ENCODE assay signal across 17 cellular contexts in genomic region chr11:61875698-61876097, GRCh38. TPM values are rescaled to one million over a fixed set of nuclear protein-coding genes. Genes with fewer than 3 reads are reported as not detected.
DNase-seq lines count a peak whose midpoint lies in the region; ATAC-seq, FAIRE-seq and TF ChIP-seq lines count a peak whose summit lies in the region.
"Had no signal": no experiment of that assay in that cellular context is flagged by ENCODE, and none has a peak within 500 bp of the region (broad histone marks: within the 10 kb centered on the region; RNA-seq: fewer than 3 reads in every experiment).

No MANE protein-coding gene starts in this region.

- no peak overlapping the region for H4K8ac ChIP-seq in IMR-90 (ENCODE audit: low read depth in 2 of 2, low read length in 2 of 2)

- H3K14ac ChIP-seq in IMR-90 (replicated peaks; ENCODE audit: low read depth, low read length), result no peak overlapping the region

- TF ChIP-seq POLR2A in IMR-90 (IDR thresholded peaks at IDR 0.05; ENCODE audit: low read depth, low read length) (no peak), sigmoid colon (IDR thresholded peaks at IDR 0.05) (no peak)

- no peak overlapping the region for H3K4me3 ChIP-seq in IMR-90 (ENCODE audit: insufficient read depth, low read depth, low read length)
- H3K4me3 ChIP-seq in kidney (ENCODE audit: low read length in 2 of 2), result no peak overlapping the region
- no peak overlapping the region for H3K4me3 ChIP-seq in sigmoid colon
- H3K4me3 ChIP-seq: HAP-1 had no signal

- H2BK5ac ChIP-seq in IMR-90 (ENCODE audit: low read depth, low read length, poor library complexity, severe bottlenecking), result no peak overlapping the region

- H3K27ac ChIP-seq in IMR-90 (ENCODE audit: insufficient read depth, low read length) (no peak overlapping the region), RWPE1 (peak overlapping the region; percentile 71), kidney (ENCODE audit: low read depth in 2 of 2, low read length in 2 of 2) (no peak overlapping the region), sigmoid colon (no peak overlapping the region)
- H3K27ac ChIP-seq: C4-2B had no signal

- H2BK20ac ChIP-seq in IMR-90 (ENCODE audit: low read depth, low read length), result no peak overlapping the region

- H3K18ac ChIP-seq in IMR-90 (ENCODE audit: low read depth, low read length), result no peak overlapping the region

- peaks cover 4% of the 10 kb centered on the region for H4K20me1 ChIP-seq in IMR-90 (ENCODE audit: insufficient read depth, low read length)

- H2AK9ac ChIP-seq in IMR-90 (replicated peaks; ENCODE audit: low read depth, low read length, poor library complexity), result peak overlapping the region; percentile 55

- dilution Hi-C loops in IMR-90 (cut with HindIII; ENCODE audit: low sequenced_read_pairs, unreplicated experiment), result no loop called here

- TF ChIP-seq CTCF in IMR-90 (conservative IDR thresholded peaks at IDR 0.05; ENCODE audit: low read depth, low read length) (no peak), RWPE1 (conservative IDR thresholded peaks at IDR 0.05; ENCODE audit: low read depth) (no peak), kidney (IDR thresholded peaks at IDR 0.05; ENCODE audit: borderline replicate concordance, extremely low read depth, insufficient read depth) (no peak), sigmoid colon (IDR thresholded peaks at IDR 0.05) (no peak)

- H3K4ac ChIP-seq in IMR-90 (ENCODE audit: low read depth, low read length), result no peak overlapping the region

- H3K27me3 ChIP-seq in IMR-90 (ENCODE audit: control insufficient read depth, insufficient read depth, low read length) (no peaks in the 10 kb centered on the region), sigmoid colon (no peaks in the 10 kb centered on the region)

- H2AFZ ChIP-seq in IMR-90 (replicated peaks; ENCODE audit: low read length, poor library complexity), result peak overlapping the region; percentile 43

- CTCF ChIA-PET in IMR-90 (lab: Yijun Ruan, JAX), result interaction anchor here (1.0 to 1.5 kb wide), 2 partner anchors 78 to 207 kb away, joined by 3 read pairs; no protein-coding TSS in a partner anchor
- CTCF ChIA-PET in RWPE1 (lab: Yijun Ruan, JAX), result interaction anchor here (3.5 kb wide), 1 partner anchor 72 kb away, joined by 15 read pairs; no protein-coding TSS in a partner anchor

- no peak for TF ChIP-seq EP300 in sigmoid colon (IDR thresholded peaks at IDR 0.05)

- H2BK15ac ChIP-seq in IMR-90 (ENCODE audit: low read depth, low read length), result no peak overlapping the region

- H3K79me1 ChIP-seq in IMR-90 (ENCODE audit: low read depth in 1 of 2, low read length in 2 of 2), result 0 out of 4 replicates have a peak, but pooled peaks cover 0 to 2% of the 10 kb centered on the region in 2 experiments

- WGBS in IMR-90 (ENCODE audit: extremely low coverage in 2 of 2, insufficient read length in 1 of 2), 2 experiments, result 100% methylated on average over 2 of the region's 14 CpGs; no CpG with 5 or more reads in 1 of the 2 experiments
- 94% methylated on average over 14 of the region's 14 CpGs for WGBS in sigmoid colon, 2 donors

- intact Hi-C loops in IMR-90 (cut with micrococcal nuclease) (no loop called here), kidney (cut with DNase I) (no loop called here), sigmoid colon (cut with DNase I) (no loop called here)

- H3K4me1 ChIP-seq in IMR-90 (ENCODE audit: control insufficient read depth, insufficient read depth, low read length), result peaks cover 2% of the 10 kb centered on the region
- peaks cover 0 to 5% of the 10 kb centered on the region in 2 donors for H3K4me1 ChIP-seq in kidney (ENCODE audit: control insufficient read depth in 1 of 2, insufficient read depth in 1 of 2, low read depth in 1 of 2, low read length in 2 of 2)
- peaks cover 0 to 10% (median 3%) of the 10 kb centered on the region in 4 donors for H3K4me1 ChIP-seq in sigmoid colon
- H3K4me1 ChIP-seq: Caco-2 had no signal

- in situ Hi-C loops in IMR-90 (cut with MboI; ENCODE audit: low sequenced_read_pairs), result no loop called here

- FAIRE-seq in kidney (lab: Jason Lieb, UNC), result no peak
- FAIRE-seq: D721Med, G401.6, GM12891, GM18507, HepG2 had no signal

- H2BK120ac ChIP-seq in IMR-90 (ENCODE audit: low read depth, low read length), result no peak overlapping the region

- H4K91ac ChIP-seq in IMR-90 (ENCODE audit: insufficient read depth, low read depth, low read length), result no peak overlapping the region

- POLR2A ChIA-PET in IMR-90 (lab: Charles Lee; ENCODE audit: unreplicated experiment), result no interaction called here
- POLR2A ChIA-PET in RWPE1 (lab: Yijun Ruan, JAX; ENCODE audit: low non-redundant PET), result no interaction called here

- H3K36me3 ChIP-seq in IMR-90 (ENCODE audit: control insufficient read depth, insufficient read depth, low read length) (peaks cover 26% of the 10 kb centered on the region), kidney (ENCODE audit: control insufficient read depth in 1 of 2, insufficient read depth in 2 of 2, low read length in 2 of 2) (no peaks in the 10 kb centered on the region), sigmoid colon (peaks cover 0 to 41% (median 13%) of the 10 kb centered on the region in 4 donors)
- H3K36me3 ChIP-seq: HAP-1 had no signal

- H3K9ac ChIP-seq in IMR-90 (ENCODE audit: low read depth, low read length), result no peak overlapping the region
- H3K9ac ChIP-seq in kidney (ENCODE audit: low read length in 2 of 2), result no peak overlapping the region

- no TSS peak for BruUV-seq in IMR-90 (replicated peaks; lab: Mats Ljungman, UMichigan)

- H3K9me3 ChIP-seq in IMR-90 (ENCODE audit: control insufficient read depth, insufficient read depth, low read length) (no peaks in the 10 kb centered on the region), kidney (ENCODE audit: control insufficient read depth in 1 of 2, low read length in 2 of 2) (no peaks in the 10 kb centered on the region), sigmoid colon (no peaks in the 10 kb centered on the region)
- H3K9me3 ChIP-seq: Caco-2, HAP-1 had no signal

- DNase-seq in IMR-90 (no peak), RWPE1 (ENCODE audit: low spot score) (no peak), kidney (peak; percentile 66), sigmoid colon (peak; percentile 62), middle frontal gyrus (ENCODE audit: extremely low spot score, low spot score) (no peak), islet precursor cell (no peak)
- no peak for DNase-seq in stimulated activated CD4-positive, alpha-beta T cell treated with anti-CD3 and anti-CD28 coated beads, Interleukin-4, amount 100 ng/mL, for 1 hour
- DNase-seq: ACHN; Caco-2; CD4-positive, alpha-beta T cell had no signal

- no peak overlapping the region for H3K56ac ChIP-seq in IMR-90 (ENCODE audit: extremely low read depth, insufficient read depth, low read length)

- 0 out of 2 replicates have a peak, but pooled peaks cover 5% of the 10 kb centered on the region for H3K9me1 ChIP-seq in IMR-90 (ENCODE audit: insufficient read depth, low read length)

- ATAC-seq in IMR-90 (ENCODE audit: low read depth), result no peak
- ATAC-seq: HepG2 had no signal

- H3K23ac ChIP-seq in IMR-90 (ENCODE audit: low read depth, low read length), result no peak overlapping the region

- no peak overlapping the region for H4K5ac ChIP-seq in IMR-90 (ENCODE audit: low read depth, low read length)

- no peak overlapping the region for H3K4me2 ChIP-seq in IMR-90 (ENCODE audit: low read depth, low read length)

- H2AK5ac ChIP-seq in IMR-90 (ENCODE audit: low read depth, low read length), result no peak overlapping the region

- TF ChIP-seq RAD21 in IMR-90 (IDR thresholded peaks at IDR 0.05; ENCODE audit: low read length), result no peak

TF ChIP-seq in IMR-90, 13 proteins besides CTCF, POLR2A, EP300 and RAD21 (continues in another document):
- TF ChIP-seq BHLHE40 (IDR thresholded peaks at IDR 0.05; ENCODE audit: low read depth, low read length), result no peak
- TF ChIP-seq RFX5 (IDR thresholded peaks at IDR 0.05; ENCODE audit: low read depth, low read length), result no peak
- no peak for TF ChIP-seq CHD1 (IDR thresholded peaks at IDR 0.05; ENCODE audit: low read depth, low read length)
- no peak for TF ChIP-seq FOS (IDR thresholded peaks at IDR 0.05; ENCODE audit: low read depth, low read length)
- no peak for TF ChIP-seq MAZ (IDR thresholded peaks at IDR 0.05; ENCODE audit: borderline replicate concordance, low read depth, low read length)
- TF ChIP-seq MAFK (IDR thresholded peaks at IDR 0.05; ENCODE audit: low read depth, low read length), result no peak
- no peak for TF ChIP-seq MXI1 (IDR thresholded peaks at IDR 0.05; ENCODE audit: borderline replicate concordance, low read depth, low read length)

RNA-seq across cellular contexts. Expression of gene FADS3, which starts 15.6 kb away (rescaled TPM):
- total RNA-seq in IMR-90 (2012; rRNA removed) (38.0 and 54.5 TPM in 2 replicates), kidney (58.2 TPM), sigmoid colon (10 to 100 TPM; 21.1 to 57.9 (median 37.5) TPM)
- polyA plus RNA-seq in IMR-90 (2012; rRNA removed) (110 and 147 TPM in 2 replicates), kidney (ENCODE audit: insufficient read depth, low read depth, low replicate concordance) (20.5 TPM), sigmoid colon (10 to 100 TPM in 1 of 3 donors, 1 to 10 TPM in 2; 1.4 to 21.5 (median 3.0) TPM)
- 34.0 and 101 TPM in 2 replicates for polyA plus RNA-seq in IMR-90 (2012; cell fraction: cytosol; rRNA removed)
- 556 and 1,224 TPM in 2 replicates for polyA plus RNA-seq in IMR-90 (2012; cell fraction: nucleus; rRNA removed; ENCODE audit: low replicate concordance)

RNA-seq across cellular contexts. Expression of gene RAB3IL1, which starts 41.7 kb away (rescaled TPM):
- total RNA-seq in IMR-90 (2012; rRNA removed), result 0.28 and 0.72 TPM in 2 replicates
- 1.9 TPM in 2 replicates for polyA plus RNA-seq in IMR-90 (2012; rRNA removed)
- 0.84 and 2.4 TPM in 2 replicates for polyA plus RNA-seq in IMR-90 (2012; cell fraction: cytosol; rRNA removed)
- polyA plus RNA-seq in IMR-90 (2012; cell fraction: nucleus; rRNA removed; ENCODE audit: low replicate concordance), result 2.7 and 2.8 TPM in 2 replicates
- 14.6 TPM for total RNA-seq in kidney
- 27.8 TPM for polyA plus RNA-seq in kidney (ENCODE audit: insufficient read depth, low read depth, low replicate concordance)
- total RNA-seq in sigmoid colon, result 10 to 100 TPM; 12.1 to 23.7 (median 19.6) TPM
- 10 to 100 TPM in 1 of 3 donors, 1 to 10 TPM in 2; 5.1 to 21.6 (median 7.0) TPM for polyA plus RNA-seq in sigmoid colon
- total RNA-seq: CD4-positive, alpha-beta T cell had no signal

RNA-seq across cellular contexts. Expression of gene FADS2, which starts 47.6 kb away (rescaled TPM):
- total RNA-seq in IMR-90 (2012; rRNA removed) (31.9 and 33.3 TPM in 2 replicates), kidney (49.2 TPM), sigmoid colon (10 to 100 TPM in 3 of 4 donors, 1 to 10 TPM in 1; 4.1 to 45.4 (median 25.5) TPM)
- polyA plus RNA-seq in IMR-90 (2012; rRNA removed) (88.4 and 98.4 TPM in 2 replicates), kidney (ENCODE audit: insufficient read depth, low read depth, low replicate concordance) (9.8 TPM), sigmoid colon (10 to 100 TPM in 1 of 3 donors, 1 to 10 TPM in 2; 3.6 to 50.2 (median 3.7) TPM)
- 45.4 and 87.9 TPM in 2 replicates for polyA plus RNA-seq in IMR-90 (2012; cell fraction: cytosol; rRNA removed)
- 69.4 and 94.9 TPM in 2 replicates for polyA plus RNA-seq in IMR-90 (2012; cell fraction: nucleus; rRNA removed; ENCODE audit: low replicate concordance)

RNA-seq across cellular contexts. Expression of gene FADS1, which starts 58.9 kb away (rescaled TPM):
- total RNA-seq in IMR-90 (2012; rRNA removed) (16.3 and 16.9 TPM in 2 replicates), kidney (19.5 TPM), sigmoid colon (10 to 100 TPM; 11.8 to 17.7 (median 16.6) TPM)
- polyA plus RNA-seq in IMR-90 (2012; rRNA removed) (17.6 and 18.4 TPM in 2 replicates), kidney (ENCODE audit: insufficient read depth, low read depth, low replicate concordance) (6.7 TPM), sigmoid colon (10 to 100 TPM in 1 of 3 donors, 1 to 10 TPM in 2; 1.2 to 12.6 (median 2.1) TPM)
- 15.8 and 19.2 TPM in 2 replicates for polyA plus RNA-seq in IMR-90 (2012; cell fraction: cytosol; rRNA removed)
- 29.9 and 31.1 TPM in 2 replicates for polyA plus RNA-seq in IMR-90 (2012; cell fraction: nucleus; rRNA removed; ENCODE audit: low replicate concordance)

Comparison
In these comparisons a context has a peak if more than half of its experiments do, and no peak if none do; other contexts are left out.
1. DNase-seq: peak in kidney (single experiment) and sigmoid colon (single experiment); none in IMR-90 (single experiment), RWPE1 (single experiment), middle frontal gyrus (single experiment), islet precursor cell (single experiment) and stimulated activated CD4-positive, alpha-beta T cell treated with anti-CD3 and anti-CD28 coated beads, Interleukin-4, amount 100 ng/mL, for 1 hour (single experiment).